Comparison of ENCODE assay signal across 9 cellular contexts in genomic region chr12:7994731-7995205, GRCh38. TPM values are rescaled to one million over a fixed set of nuclear protein-coding genes. Genes with fewer than 3 reads are reported as not detected.
DNase-seq lines count a peak whose midpoint lies in the region; ATAC-seq and TF ChIP-seq lines count a peak whose summit lies in the region.
"Had no signal": no experiment of that assay in that cellular context is flagged by ENCODE, and none has a peak within 500 bp of the region (broad histone marks: within the 10 kb centered on the region; RNA-seq: fewer than 3 reads in every experiment).

No MANE protein-coding gene starts in this region.

- H3K9me3 ChIP-seq in right cardiac atrium (ENCODE audit: control insufficient read depth, low read length) (no peaks in the 10 kb centered on the region), esophagus squamous epithelium (no peaks in the 10 kb centered on the region)

- WGBS in right cardiac atrium: 69% methylated on average over 7 of the region's 7 CpGs
- 34 to 38% methylated on average over 7 of the region's 7 CpGs for WGBS in esophagus squamous epithelium, 2 donors

- TF ChIP-seq CTCF in RWPE1 (conservative IDR thresholded peaks at IDR 0.05; ENCODE audit: low read depth) (no peak), esophagus squamous epithelium (IDR thresholded peaks at IDR 0.05) (no peak)

- H3K4me3 Mint-ChIP-seq in stimulated activated naive CD8-positive, alpha-beta T cell treated with anti-CD3 and anti-CD28 coated beads, Interleukin-15, Interleukin-2, amounts not matched to agents 100 ng/mL and 50 ng/mL, for 24 hours: no peak overlapping the region
- no peak overlapping the region for H3K4me3 Mint-ChIP-seq in activated CD4-positive, alpha-beta T cell treated with anti-CD3 and anti-CD28 coated beads for 36 hours

- no peaks in the 10 kb centered on the region for H3K36me3 ChIP-seq in esophagus squamous epithelium

- H3K4me3 ChIP-seq in right cardiac atrium (ENCODE audit: low read length): no peak overlapping the region
- no peak overlapping the region for H3K4me3 ChIP-seq in esophagus squamous epithelium

- POLR2A ChIA-PET in RWPE1 (lab: Yijun Ruan, JAX; ENCODE audit: low non-redundant PET): no interaction called here
- POLR2A ChIA-PET in activated CD4-positive, alpha-beta T cell treated with anti-CD3 and anti-CD28 coated beads for 36 hours (lab: Charles Lee): interaction anchor here (2.1 kb wide), 1 partner anchor 62 kb away, joined by 8 read pairs; no protein-coding TSS in a partner anchor

- no peaks in the 10 kb centered on the region for H3K27me3 ChIP-seq in right cardiac atrium (ENCODE audit: control insufficient read depth, insufficient read depth)
- H3K27me3 ChIP-seq in esophagus squamous epithelium: no peaks in the 10 kb centered on the region

- no peak for ATAC-seq in stimulated activated naive CD8-positive, alpha-beta T cell treated with anti-CD3 and anti-CD28 coated beads, Interleukin-15, Interleukin-2, amounts not matched to agents 100 U/mL and 50 U/mL, for 24 hours
- ATAC-seq in right cardiac atrium (peak; percentile 17 to 48), HG02938 (IDR thresholded peaks at IDR 0.05; ENCODE audit: unreplicated experiment) (no peak)
- ATAC-seq in activated CD4-positive, alpha-beta T cell treated with anti-CD3 and anti-CD28 coated beads for 36 hours: no peak

- intact Hi-C loops in right cardiac atrium (cut with DNase I): loop anchor here (2.0 to 10.0 kb wide), 5 partner anchors 60 to 140 kb away; partner anchors contain the start of gene SLC2A3 (in 1 of the 4)
- intact Hi-C loops in activated CD4-positive, alpha-beta T cell treated with anti-CD3 and anti-CD28 coated beads for 36 hours (cut with DNase I, micrococcal nuclease): loop anchor here (1.0 to 10.0 kb wide), 7 partner anchors 32 to 350 kb away; no protein-coding TSS in a partner anchor
- intact Hi-C loops in esophagus squamous epithelium (cut with DNase I): loop anchor here (5.0 to 10.0 kb wide), 2 partner anchors 60 to 137 kb away; partner anchors contain the start of gene SLC2A3

- H3K27me3 Mint-ChIP-seq in stimulated activated naive CD8-positive, alpha-beta T cell treated with anti-CD3 and anti-CD28 coated beads, Interleukin-15, Interleukin-2, amounts not matched to agents 100 ng/mL and 50 ng/mL, for 24 hours: no peaks in the 10 kb centered on the region
- no peaks in the 10 kb centered on the region for H3K27me3 Mint-ChIP-seq in activated CD4-positive, alpha-beta T cell treated with anti-CD3 and anti-CD28 coated beads for 36 hours

- no peak for DNase-seq in stimulated activated naive CD8-positive, alpha-beta T cell treated with anti-CD3 and anti-CD28 coated beads, Interleukin-15, Interleukin-2, amounts not matched to agents 100 U/mL and 50 U/mL, for 24 hours
- DNase-seq in RWPE1 (ENCODE audit: low spot score) (peak; percentile 44), right cardiac atrium (no peak), hypothalamus (lab: John Stamatoyannopoulos, UW) (no peak), esophagus squamous epithelium (lab: John Stamatoyannopoulos, UW) (no peak)
- no peak for DNase-seq in activated CD4-positive, alpha-beta T cell treated with anti-CD3 and anti-CD28 coated beads for 36 hours

- peak overlapping the region; percentile 54 for H3K27ac Mint-ChIP-seq in stimulated activated naive CD8-positive, alpha-beta T cell treated with anti-CD3 and anti-CD28 coated beads, Interleukin-15, Interleukin-2, amounts not matched to agents 100 ng/mL and 50 ng/mL, for 24 hours
- no peak overlapping the region for H3K27ac Mint-ChIP-seq in activated CD4-positive, alpha-beta T cell treated with anti-CD3 and anti-CD28 coated beads for 36 hours

- H3K9me3 Mint-ChIP-seq in stimulated activated naive CD8-positive, alpha-beta T cell treated with anti-CD3 and anti-CD28 coated beads, Interleukin-15, Interleukin-2, amounts not matched to agents 100 ng/mL and 50 ng/mL, for 24 hours: peaks cover 4% of the 10 kb centered on the region
- H3K9me3 Mint-ChIP-seq in activated CD4-positive, alpha-beta T cell treated with anti-CD3 and anti-CD28 coated beads for 36 hours (ENCODE audit: low read depth): peaks cover 9% of the 10 kb centered on the region

- no peak for TF ChIP-seq POLR2A in esophagus squamous epithelium (IDR thresholded peaks at IDR 0.05)

- H3K4me1 ChIP-seq in right cardiac atrium (ENCODE audit: control insufficient read depth, insufficient read depth, low read length): no peaks in the 10 kb centered on the region
- H3K4me1 ChIP-seq in esophagus squamous epithelium: peaks cover 0 to 8% (median 0%) of the 10 kb centered on the region in 3 donors

- H3K4me1 Mint-ChIP-seq in stimulated activated naive CD8-positive, alpha-beta T cell treated with anti-CD3 and anti-CD28 coated beads, Interleukin-15, Interleukin-2, amounts not matched to agents 100 ng/mL and 50 ng/mL, for 24 hours (ENCODE audit: low read depth): peaks cover 26% of the 10 kb centered on the region
- peaks cover 29% of the 10 kb centered on the region for H3K4me1 Mint-ChIP-seq in activated CD4-positive, alpha-beta T cell treated with anti-CD3 and anti-CD28 coated beads for 36 hours

- CTCF ChIA-PET in RWPE1 (lab: Yijun Ruan, JAX): interaction anchor here (0.5 to 2.4 kb wide), 6 partner anchors 21 to 190 kb away, joined by 3 to 17 read pairs (median 4); no protein-coding TSS in a partner anchor
- CTCF ChIA-PET in activated CD4-positive, alpha-beta T cell treated with anti-CD3 and anti-CD28 coated beads for 36 hours (lab: Charles Lee): interaction anchor here (0.6 to 5.2 kb wide), 17 partner anchors 24 to 1015 kb away, joined by 3 to 70 read pairs (median 4); partner anchors contain the start of gene SLC2A3

- H3K27ac ChIP-seq in RWPE1 (no peak overlapping the region), right cardiac atrium (ENCODE audit: low read length) (no peak overlapping the region), esophagus squamous epithelium (peak overlapping the region in 2 of 4 donors; percentile 49 to 61)

- H3K36me3 Mint-ChIP-seq in stimulated activated naive CD8-positive, alpha-beta T cell treated with anti-CD3 and anti-CD28 coated beads, Interleukin-15, Interleukin-2, amounts not matched to agents 100 ng/mL and 50 ng/mL, for 24 hours (ENCODE audit: low read depth): no peaks in the 10 kb centered on the region
- no peaks in the 10 kb centered on the region for H3K36me3 Mint-ChIP-seq in activated CD4-positive, alpha-beta T cell treated with anti-CD3 and anti-CD28 coated beads for 36 hours (ENCODE audit: low read depth)

RNA-seq across cellular contexts. Expression of gene FOXJ2, which starts 37.7 kb away (rescaled TPM):
- total RNA-seq in right cardiac atrium: 10 to 100 TPM; 20.2 to 26.0 (median 22.8) TPM
- 10.0 TPM for polyA plus RNA-seq in right cardiac atrium
- 10 to 100 TPM; 14.8 to 16.5 TPM for total RNA-seq in activated CD4-positive, alpha-beta T cell treated with anti-CD3 and anti-CD28 coated beads for 36 hours
- total RNA-seq in esophagus squamous epithelium: 10 to 100 TPM in 1 of 4 donors, 1 to 10 TPM in 3; 5.9 to 11.8 (median 7.7) TPM

RNA-seq across cellular contexts. Expression of gene SLC2A3, which starts 58.8 kb away (rescaled TPM):
- total RNA-seq in right cardiac atrium: 10 to 100 TPM; 18.5 to 29.9 (median 25.1) TPM
- polyA plus RNA-seq in right cardiac atrium: 13.6 TPM
- total RNA-seq in activated CD4-positive, alpha-beta T cell treated with anti-CD3 and anti-CD28 coated beads for 36 hours: 100 to 1,000 TPM; 396 to 511 TPM
- 1 to 10 TPM; 3.8 to 9.9 (median 4.4) TPM for total RNA-seq in esophagus squamous epithelium
- total RNA-seq: Calu3 had no signal

Comparison
In these comparisons a context has a peak if more than half of its experiments do, and no peak if none do; other contexts are left out.
1. ATAC-seq: peak in right cardiac atrium (2 of 2); none in stimulated activated naive CD8-positive, alpha-beta T cell treated with anti-CD3 and anti-CD28 coated beads, Interleukin-15, Interleukin-2, amounts not matched to agents 100 U/mL and 50 U/mL, for 24 hours (single experiment), HG02938 (single experiment) and activated CD4-positive, alpha-beta T cell treated with anti-CD3 and anti-CD28 coated beads for 36 hours (single experiment).
2. RNA of gene SLC2A3, which starts 58.8 kb away (total RNA-seq): 396 to 511 TPM in activated CD4-positive, alpha-beta T cell treated with anti-CD3 and anti-CD28 coated beads for 36 hours; 18.5 to 29.9 TPM in right cardiac atrium and 3.8 to 9.9 TPM in esophagus squamous epithelium; every median in the first group is over 10 times any median in the second.